ENCODE assay signal across 15 cellular contexts in the genomic region with DNA sequence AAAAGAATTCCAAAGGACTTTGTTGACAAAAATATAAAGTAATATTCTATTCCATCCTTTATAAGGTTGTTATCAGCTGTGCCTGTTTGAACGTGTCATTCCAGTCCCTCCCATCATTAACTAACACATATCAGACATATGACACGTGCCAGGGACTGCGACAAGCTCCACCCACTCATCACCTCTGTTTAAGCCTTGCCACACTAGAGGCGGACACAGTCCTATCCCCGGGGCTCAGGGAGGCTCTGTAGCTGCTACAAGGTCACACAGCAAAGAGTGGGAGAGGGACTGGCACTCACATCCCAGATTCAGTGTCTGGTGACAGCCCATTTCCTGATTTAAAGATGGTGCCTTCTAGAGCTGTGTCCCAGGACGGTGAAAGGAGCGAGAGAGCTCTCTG. TPM values are rescaled to one million over a fixed set of nuclear protein-coding genes. Genes with fewer than 3 reads are reported as not detected.
DNase-seq lines count a peak whose midpoint lies in the region; ATAC-seq and TF ChIP-seq lines count a peak whose summit lies in the region.
"Had no signal": no experiment of that assay in that cellular context is flagged by ENCODE, and none has a peak within 500 bp of the region (broad histone marks: within the 10 kb centered on the region; RNA-seq: fewer than 3 reads in every experiment).

No MANE protein-coding gene starts in this region.

- TF ChIP-seq CTCF in RWPE2 (IDR thresholded peaks at IDR 0.05; ENCODE audit: poor library complexity, severe bottlenecking) (no peak), gastrocnemius medialis (IDR thresholded peaks at IDR 0.05 in 4 of 5, conservative IDR thresholded peaks at IDR 0.05 in 1 of 5) (no peak)

- no peak overlapping the region for H3K4me3 Mint-ChIP-seq in stimulated activated effector memory CD8-positive, alpha-beta T cell treated with anti-CD3 and anti-CD28 coated beads, Interleukin-12 subunit alpha, Interleukin-12 subunit beta, amount 100 ng/mL, for 72 hours
- H3K4me3 Mint-ChIP-seq: activated naive CD4-positive, alpha-beta T cell treated with anti-CD3 and anti-CD28 coated beads, Interleukin-2, amount 10 ng/mL, durations not matched to agents 7 days and 5 days; central memory CD8-positive, alpha-beta T cell had no signal

- in situ Hi-C loops in gastrocnemius medialis (cut with MboI; ENCODE audit: low sequenced_read_pairs in 4 of 4): no loop called here

- H3K4me3 ChIP-seq in RWPE2 (ENCODE audit: severe bottlenecking) (no peak overlapping the region), gastrocnemius medialis (no peak overlapping the region)
- H3K4me3 ChIP-seq: GM12878 had no signal

- H3K36me3 Mint-ChIP-seq in stimulated activated effector memory CD8-positive, alpha-beta T cell treated with anti-CD3 and anti-CD28 coated beads, Interleukin-12 subunit alpha, Interleukin-12 subunit beta, amount 100 ng/mL, for 72 hours: peaks cover 5% of the 10 kb centered on the region
- H3K36me3 Mint-ChIP-seq: activated naive CD4-positive, alpha-beta T cell treated with anti-CD3 and anti-CD28 coated beads, Interleukin-2, amount 10 ng/mL, durations not matched to agents 7 days and 5 days had no signal

- peak in 1 of 2 donors; percentile 85 for TF ChIP-seq POLR2A in gastrocnemius medialis (IDR thresholded peaks at IDR 0.05)

- no peak overlapping the region for H3K27ac Mint-ChIP-seq in stimulated activated effector memory CD8-positive, alpha-beta T cell treated with anti-CD3 and anti-CD28 coated beads, Interleukin-12 subunit alpha, Interleukin-12 subunit beta, amount 100 ng/mL, for 72 hours
- H3K27ac Mint-ChIP-seq: activated naive CD4-positive, alpha-beta T cell treated with anti-CD3 and anti-CD28 coated beads, Interleukin-2, amount 10 ng/mL, durations not matched to agents 7 days and 5 days had no signal

- intact Hi-C loops in left ventricle myocardium superior (cut with micrococcal nuclease): no loop called here
- intact Hi-C loops in gastrocnemius medialis (cut with DNase I; ENCODE audit: low total_unique reads): no loop called here

- ATAC-seq in RWPE2 (ENCODE audit: low read depth) (no peak), left ventricle myocardium superior (peak; percentile 14), gastrocnemius medialis (peak; percentile 41 to 42), GM21447 (IDR thresholded peaks at IDR 0.05; ENCODE audit: unreplicated experiment) (no peak), GM21737 (IDR thresholded peaks at IDR 0.05; ENCODE audit: unreplicated experiment) (no peak)
- no peak for ATAC-seq in stimulated activated effector memory CD8-positive, alpha-beta T cell treated with anti-CD3 and anti-CD28 coated beads, Interleukin-12 subunit alpha, Interleukin-12 subunit beta, amount 100 ng/mL, for 72 hours

- peak overlapping the region; percentile 89 for H3K27ac ChIP-seq in RWPE2 (ENCODE audit: poor library complexity, severe bottlenecking)
- peak overlapping the region; percentile 90 to 100 (median 99) for H3K27ac ChIP-seq in gastrocnemius medialis

- no peaks in the 10 kb centered on the region for H3K9me3 ChIP-seq in RWPE2 (ENCODE audit: severe bottlenecking)
- no peaks in the 10 kb centered on the region for H3K9me3 ChIP-seq in gastrocnemius medialis
- H3K9me3 ChIP-seq: BE2C had no signal

- H3K9me3 Mint-ChIP-seq in stimulated activated effector memory CD8-positive, alpha-beta T cell treated with anti-CD3 and anti-CD28 coated beads, Interleukin-12 subunit alpha, Interleukin-12 subunit beta, amount 100 ng/mL, for 72 hours: no peaks in the 10 kb centered on the region
- H3K9me3 Mint-ChIP-seq: activated naive CD4-positive, alpha-beta T cell treated with anti-CD3 and anti-CD28 coated beads, Interleukin-2, amount 10 ng/mL, durations not matched to agents 7 days and 5 days; central memory CD8-positive, alpha-beta T cell had no signal

- peaks cover 17% of the 10 kb centered on the region for H3K4me1 Mint-ChIP-seq in stimulated activated effector memory CD8-positive, alpha-beta T cell treated with anti-CD3 and anti-CD28 coated beads, Interleukin-12 subunit alpha, Interleukin-12 subunit beta, amount 100 ng/mL, for 72 hours

- DNase-seq in DMS53 (lab: John Stamatoyannopoulos, UW) (peak; percentile 75), RWPE2 (ENCODE audit: low spot score) (no peak), left ventricle myocardium superior (no peak), gastrocnemius medialis (peak; percentile 71 to 88), NCI-H1092 treated with DMSO at 0.1 percent for 48 hours (lab: John Stamatoyannopoulos, UW) (no peak)
- DNase-seq in stimulated activated effector memory CD8-positive, alpha-beta T cell treated with anti-CD3 and anti-CD28 coated beads, Interleukin-12 subunit alpha, Interleukin-12 subunit beta, amount 100 ng/mL, for 72 hours (ENCODE audit: low spot score in 2 of 2): no peak
- DNase-seq: activated naive CD4-positive, alpha-beta T cell treated with anti-CD3 and anti-CD28 coated beads, Interleukin-2, amount 10 ng/mL, durations not matched to agents 7 days and 5 days; DND-41; NCI-H1105; NCI-H524 treated with DMSO at 0.1 percent for 48 hours had no signal

- H3K27me3 ChIP-seq in RWPE2 (ENCODE audit: insufficient read depth, poor library complexity, severe bottlenecking): no peaks in the 10 kb centered on the region
- H3K27me3 ChIP-seq in gastrocnemius medialis: no peaks in the 10 kb centered on the region
- H3K27me3 ChIP-seq: BE2C had no signal

- H3K4me1 ChIP-seq in RWPE2 (ENCODE audit: insufficient read depth, poor library complexity, severe bottlenecking): peaks cover 54% of the 10 kb centered on the region
- H3K4me1 ChIP-seq in gastrocnemius medialis: peaks cover 89 to 92% of the 10 kb centered on the region in 2 donors

- H3K36me3 ChIP-seq in RWPE2 (ENCODE audit: low read depth) (0 out of 2 replicates have a peak, but pooled peaks cover 3% of the 10 kb centered on the region), gastrocnemius medialis (no peaks in the 10 kb centered on the region)
- H3K36me3 ChIP-seq: BE2C had no signal

RNA-seq across cellular contexts. Expression of a gene that starts 30.0 kb away (rescaled TPM):
- total RNA-seq in left ventricle myocardium superior (47.8 TPM), gastrocnemius medialis (100 to 1,000 TPM; 103 to 298 (median 201) TPM)

Comparison
In these comparisons a context has a peak if more than half of its experiments do, and no peak if none do; other contexts are left out.
1. DNase-seq: peak in DMS53 (single experiment) and gastrocnemius medialis (2 of 2); none in RWPE2 (single experiment), left ventricle myocardium superior (single experiment), stimulated activated effector memory CD8-positive, alpha-beta T cell treated with anti-CD3 and anti-CD28 coated beads, Interleukin-12 subunit alpha, Interleukin-12 subunit beta, amount 100 ng/mL, for 72 hours (0 of 2) and NCI-H1092 treated with DMSO at 0.1 percent for 48 hours (single experiment).
2. ATAC-seq: peak in left ventricle myocardium superior (single experiment) and gastrocnemius medialis (2 of 2); none in RWPE2 (single experiment), stimulated activated effector memory CD8-positive, alpha-beta T cell treated with anti-CD3 and anti-CD28 coated beads, Interleukin-12 subunit alpha, Interleukin-12 subunit beta, amount 100 ng/mL, for 72 hours (single experiment), GM21447 (single experiment) and GM21737 (single experiment).